In genomic region chr10:49066944-49067730, GRCh38 we compare ENCODE assay signal across 1 cellular context.
TF ChIP-seq lines count a peak whose summit lies in the region.

No MANE protein-coding gene starts in this region.

TF ChIP-seq in HepG2, 621 proteins besides CTCF, POLR2A, EP300 and RAD21 (continued from another document):
- TF ChIP-seq ZNF710 (CRISPR knock-in tag; IDR thresholded peaks at IDR 0.05; ENCODE audit: borderline replicate concordance): no peak
